15 cellular contexts compared by ENCODE assay signal in genomic region chr3:106814231-106814630, GRCh38.
DNase-seq lines count a peak whose midpoint lies in the region; FAIRE-seq and TF ChIP-seq lines count a peak whose summit lies in the region.
"Had no signal": no experiment of that assay in that cellular context is flagged by ENCODE, and none has a peak within 500 bp of the region (broad histone marks: within the 10 kb centered on the region; RNA-seq: fewer than 3 reads in every experiment).

No MANE protein-coding gene starts in this region.

- peaks cover 17% of the 10 kb centered on the region for H3K79me2 ChIP-seq in osteoblast (ENCODE audit: insufficient read depth, low read length)

- H3K36me3 ChIP-seq in MG63 (no peaks in the 10 kb centered on the region), osteoblast (ENCODE audit: insufficient read depth, low read length) (peaks cover 23% of the 10 kb centered on the region)
- H3K36me3 ChIP-seq: esophagus squamous epithelium had no signal

- H3K27me3 ChIP-seq in MG63: no peaks in the 10 kb centered on the region
- H3K27me3 ChIP-seq in osteoblast (ENCODE audit: insufficient read depth, low read length): no peaks in the 10 kb centered on the region
- H3K27me3 ChIP-seq: esophagus squamous epithelium, testis had no signal

- H3K4me1 ChIP-seq in osteoblast (ENCODE audit: insufficient read depth, low read length): peaks cover 32% of the 10 kb centered on the region

- no peak for FAIRE-seq in urothelium cell line (lab: Jason Lieb, UNC)

- no peak overlapping the region for H3K4me3 ChIP-seq in MG63
- no peak overlapping the region for H3K4me3 ChIP-seq in osteoblast (ENCODE audit: insufficient read depth, low read length)
- H3K4me3 ChIP-seq: esophagus squamous epithelium, testis had no signal

- no peak overlapping the region for H3K4me2 ChIP-seq in osteoblast (ENCODE audit: insufficient read depth, low read length)

- no peak for TF ChIP-seq CTCF in osteoblast (IDR thresholded peaks at IDR 0.05; ENCODE audit: extremely low read depth, low read depth, low read length)

- H4K20me1 ChIP-seq in osteoblast (ENCODE audit: insufficient read depth, low read length): no peaks in the 10 kb centered on the region

- H3K27ac ChIP-seq in osteoblast (ENCODE audit: low read depth, low read length): peak overlapping the region; percentile 17
- H3K27ac ChIP-seq: esophagus squamous epithelium, testis, VCaP had no signal

- H2AFZ ChIP-seq in osteoblast (ENCODE audit: low read length): no peak overlapping the region

- H3K9me3 ChIP-seq in MG63 (no peaks in the 10 kb centered on the region), osteoblast (ENCODE audit: low read depth, low read length) (no peaks in the 10 kb centered on the region)
- H3K9me3 ChIP-seq: esophagus squamous epithelium, testis had no signal

- DNase-seq in DMS 273 (lab: John Stamatoyannopoulos, UW; ENCODE audit: unreplicated experiment): peak; percentile 90
- DNase-seq in MG63: peak; percentile 60
- peak; percentile 43 for DNase-seq in fibroblast of the conjunctiva (ENCODE audit: low read depth)
- DNase-seq in osteoblast (ENCODE audit: insufficient read length, low spot score, missing footprints): no peak
- no peak for DNase-seq in urothelium cell line (ENCODE audit: low spot score)
- DNase-seq in activated CD4-positive, alpha-beta T cell treated with anti-CD3 and anti-CD28 coated beads for 1 hour: no peak
- DNase-seq in GOT3 (lab: John Stamatoyannopoulos, UW): no peak
- no peak for DNase-seq in activated naive CD4-positive, alpha-beta T cell treated with Interleukin-2 at 50 U/mL for 16 hours
- DNase-seq: esophagus squamous epithelium, MV-4-11, NCI-H510A treated with DMSO at 0.1 percent for 48 hours, PC-3, SW 1271, testis had no signal

Comparison
In these comparisons a context has a peak if more than half of its experiments do, and no peak if none do; other contexts are left out.
1. DNase-seq: peak in DMS 273 (single experiment), MG63 (single experiment) and fibroblast of the conjunctiva (single experiment); none in osteoblast (single experiment), urothelium cell line (single experiment), activated CD4-positive, alpha-beta T cell treated with anti-CD3 and anti-CD28 coated beads for 1 hour (single experiment), GOT3 (single experiment) and activated naive CD4-positive, alpha-beta T cell treated with Interleukin-2 at 50 U/mL for 16 hours (single experiment).